Comparison of ENCODE assay signal across 13 cellular contexts in genomic region chr1:31744165-31744888, GRCh38.
A peak's percentile ranks its signal among the peaks of the same experiment; 100 is the strongest.
DNase-seq lines count a peak whose midpoint lies in the region; ATAC-seq and TF ChIP-seq lines count a peak whose summit lies in the region.
"Had no signal": no experiment of that assay in that cellular context is flagged by ENCODE, and none has a peak within 500 bp of the region (broad histone marks: within the 10 kb centered on the region; RNA-seq: fewer than 3 reads in every experiment).

No MANE protein-coding gene starts in this region.

- no peak overlapping the region for H3K4me3 ChIP-seq in GM12865 (ENCODE audit: low read depth, low read length)

- peak; percentile 80 for ATAC-seq in HG03354 (IDR thresholded peaks at IDR 0.05; ENCODE audit: poor library complexity, severe bottlenecking, unreplicated experiment)
- ATAC-seq: natural killer cell, Right ventricle myocardium inferior had no signal

- TF ChIP-seq CTCF in GM12865 (IDR thresholded peaks at IDR 0.05; ENCODE audit: insufficient read depth, low read depth, low read length, missing control alignments) (no peak), GM20000 (IDR thresholded peaks at IDR 0.05; ENCODE audit: extremely low read depth, missing control alignments) (no peak)

- DNase-seq in GM12865 (ENCODE audit: low read depth) (peak; percentile 72), GM20000 (ENCODE audit: low spot score) (peak; percentile 80), germinal center (ENCODE audit: low spot score) (peak; percentile 87), HuH-7.5 (ENCODE audit: low spot score) (no peak), NCI-H1436 (lab: John Stamatoyannopoulos, UW) (no peak), DMS153 (lab: John Stamatoyannopoulos, UW) (no peak), NCI-H748 (lab: John Stamatoyannopoulos, UW; ENCODE audit: unreplicated experiment) (no peak)
- DNase-seq: AML-193, amniotic stem cell, natural killer cell, NCI-H345 had no signal

Comparison
In these comparisons a context has a peak if more than half of its experiments do, and no peak if none do; other contexts are left out.
1. DNase-seq: peak in GM12865 (single experiment), GM20000 (single experiment) and germinal center (single experiment); none in HuH-7.5 (single experiment), NCI-H1436 (single experiment), DMS153 (single experiment) and NCI-H748 (single experiment).